Comparison of ENCODE assay signal across 20 cellular contexts in genomic region chr18:58393295-58393694, GRCh38.
A peak's percentile ranks its signal among the peaks of the same experiment; 100 is the strongest.
DNase-seq lines count a peak whose midpoint lies in the region; ATAC-seq, FAIRE-seq and TF ChIP-seq lines count a peak whose summit lies in the region.
"Had no signal": no experiment of that assay in that cellular context is flagged by ENCODE, and none has a peak within 500 bp of the region (broad histone marks: within the 10 kb centered on the region; RNA-seq: fewer than 3 reads in every experiment).

No MANE protein-coding gene starts in this region.

- no peak overlapping the region for H4K8ac ChIP-seq in H9 (replicated peaks; ENCODE audit: insufficient read length, low read depth, low read length)

- no peak overlapping the region for H3K56ac ChIP-seq in H9 (ENCODE audit: insufficient read length, low read depth, low read length)

- H2BK5ac ChIP-seq in H9 (ENCODE audit: insufficient read length, low read length), result no peak overlapping the region

- FAIRE-seq in D721Med (lab: Jason Lieb, UNC), result no peak
- FAIRE-seq: A204.1, GM12878 had no signal

- no peak for TF ChIP-seq POLR2A in sigmoid colon (IDR thresholded peaks at IDR 0.05)

- H4K91ac ChIP-seq in H9 (ENCODE audit: insufficient read length, low read depth, low read length), result no peak overlapping the region

- TF ChIP-seq EP300 in sigmoid colon (IDR thresholded peaks at IDR 0.05), result no peak

- no peak overlapping the region for H2AFZ ChIP-seq in H9 (ENCODE audit: low read length)

- no peak overlapping the region for H3K9ac ChIP-seq in H9 (ENCODE audit: extremely low read depth, insufficient read length, low read length)
- H3K9ac ChIP-seq: KMS-11 had no signal

- no peak overlapping the region for H3K4me2 ChIP-seq in H9 (ENCODE audit: insufficient read depth, insufficient read length, low read length)
- H3K4me2 ChIP-seq: KMS-11 had no signal

- no peak overlapping the region for H3K4ac ChIP-seq in H9 (ENCODE audit: low read depth, low read length)

- POLR2A ChIA-PET in naive thymus-derived CD4-positive, alpha-beta T cell (lab: Charles Lee), result no interaction called here

- no peak overlapping the region for H2BK20ac ChIP-seq in H9 (ENCODE audit: low read depth, low read length, poor library complexity, severe bottlenecking)

- no peak overlapping the region for H3K14ac ChIP-seq in H9 (ENCODE audit: insufficient read depth, low read length)

- H2AK5ac ChIP-seq in H9 (ENCODE audit: insufficient read length, low read length), result no peak overlapping the region

- no peak overlapping the region for H3K18ac ChIP-seq in H9 (ENCODE audit: insufficient read length, low read depth, low read length)

- TF ChIP-seq CTCF in H9 (conservative IDR thresholded peaks at IDR 0.05) (no peak), sigmoid colon (IDR thresholded peaks at IDR 0.05) (no peak), D721Med (IDR thresholded peaks at IDR 0.05; ENCODE audit: insufficient read depth, missing control alignments) (no peak)

- no peaks in the 10 kb centered on the region for H3K79me2 ChIP-seq in H9 (ENCODE audit: insufficient read depth, low read length)

- ATAC-seq in naive thymus-derived CD4-positive, alpha-beta T cell, result no peak
- no peak for ATAC-seq in GM19023 (IDR thresholded peaks at IDR 0.05; ENCODE audit: unreplicated experiment)
- ATAC-seq: GM12878, Right ventricle myocardium inferior had no signal

- no peak overlapping the region for H3K4me3 ChIP-seq in sigmoid colon
- no peak overlapping the region for H3K4me3 ChIP-seq in naive thymus-derived CD4-positive, alpha-beta T cell (ENCODE audit: low read length)
- H3K4me3 ChIP-seq: GM12878 had no signal

- CTCF ChIA-PET in naive thymus-derived CD4-positive, alpha-beta T cell (lab: Charles Lee), result no interaction called here

- no peak overlapping the region for H2BK12ac ChIP-seq in H9 (ENCODE audit: insufficient read length, low read depth, low read length)

- no CpG with 5 or more reads among the region's 2 CpGs for WGBS in H9 (ENCODE audit: extremely low coverage, insufficient read length, low lambda C conversion rate)
- WGBS in sigmoid colon, 2 donors, result 30 to 66% methylated on average over 2 of the region's 2 CpGs

- H4K5ac ChIP-seq in H9 (ENCODE audit: insufficient read length, low read depth, low read length), result no peak overlapping the region

- H3K4me1 Mint-ChIP-seq in H9, result peaks cover 16 to 25% of the 10 kb centered on the region in 2 experiments
- H3K4me1 Mint-ChIP-seq in naive thymus-derived CD4-positive, alpha-beta T cell, result peaks cover 0 to 9% (median 6%) of the 10 kb centered on the region in 7 donors

- H3K4me1 ChIP-seq in H9 (ENCODE audit: insufficient read depth, low read length), result no peaks in the 10 kb centered on the region
- H3K4me1 ChIP-seq in sigmoid colon, result peaks cover 0 to 58% (median 49%) of the 10 kb centered on the region in 4 donors
- H3K4me1 ChIP-seq in naive thymus-derived CD4-positive, alpha-beta T cell (ENCODE audit: control insufficient read depth in 2 of 2, insufficient read depth in 2 of 2, low read length in 2 of 2), result no peaks in the 10 kb centered on the region

- no peak overlapping the region for H3K23ac ChIP-seq in H9 (ENCODE audit: insufficient read length, low read depth, low read length)

- H2BK15ac ChIP-seq in H9 (ENCODE audit: low read depth, low read length), result no peak overlapping the region

- DNase-seq in H9, result peak; percentile 2
- DNase-seq in dermis microvascular lymphatic vessel endothelial cell (ENCODE audit: low read depth in 2 of 2), result peak; percentile 70 to 95
- peak; percentile 55 to 95 for DNase-seq in lung microvascular endothelial cell (ENCODE audit: low read depth in 2 of 2)
- DNase-seq in sigmoid colon, result no peak
- no peak for DNase-seq in naive thymus-derived CD4-positive, alpha-beta T cell
- no peak for DNase-seq in D721Med (ENCODE audit: insufficient read length, low spot score)
- DNase-seq in NCI-H748 (lab: John Stamatoyannopoulos, UW; ENCODE audit: unreplicated experiment), result no peak
- DNase-seq: C1 segment of cervical spinal cord, DMS 273 treated with DMSO at 0.1 percent for 48 hours, GDM1, NCI-H1436 treated with DMSO at 0.1 percent for 48 hours, NCI-H2029 treated with DMSO at 0.1 percent for 48 hours, NCI-H510A, NCI-H82 had no signal

- H3K27me3 ChIP-seq in H9 (ENCODE audit: insufficient read depth, low read length), result no peaks in the 10 kb centered on the region
- no peaks in the 10 kb centered on the region for H3K27me3 ChIP-seq in sigmoid colon
- no peaks in the 10 kb centered on the region for H3K27me3 ChIP-seq in naive thymus-derived CD4-positive, alpha-beta T cell (ENCODE audit: control insufficient read depth in 2 of 2, insufficient read depth in 2 of 2, low read length in 2 of 2)

- no peak overlapping the region for H2BK120ac ChIP-seq in H9 (ENCODE audit: low read depth, low read length, poor library complexity, severe bottlenecking)

- no peaks in the 10 kb centered on the region for H3K9me3 Mint-ChIP-seq in H9
- H3K9me3 Mint-ChIP-seq in naive thymus-derived CD4-positive, alpha-beta T cell, result no peaks in the 10 kb centered on the region
- H3K9me3 Mint-ChIP-seq: HFFc6 had no signal

- H3K23me2 ChIP-seq in H9 (ENCODE audit: insufficient read length, low read depth, low read length, poor library complexity, severe bottlenecking), result no peaks in the 10 kb centered on the region

- H3T11ph ChIP-seq in H9 (ENCODE audit: low read length), result no peak overlapping the region

- no peaks in the 10 kb centered on the region for H4K20me1 ChIP-seq in H9 (ENCODE audit: control insufficient read depth, insufficient read depth, insufficient read length)

- H3K36me3 Mint-ChIP-seq in H9 (ENCODE audit: insufficient read depth in 1 of 3, low read depth in 3 of 3), result peaks cover 5 to 71% (median 66%) of the 10 kb centered on the region in 3 experiments; a peak in 6 of 7 replicates
- H3K36me3 Mint-ChIP-seq in naive thymus-derived CD4-positive, alpha-beta T cell, result peaks cover 0 to 11% (median 0%) of the 10 kb centered on the region in 5 donors

- no peaks in the 10 kb centered on the region for H3K79me1 ChIP-seq in H9 (ENCODE audit: insufficient read depth, low read depth, low read length, poor library complexity, severe bottlenecking)

- intact Hi-C loops in sigmoid colon (cut with DNase I), result loop anchor here (5.0 kb wide), 2 partner anchors 54 to 201 kb away; no protein-coding TSS in a partner anchor
- intact Hi-C loops in naive thymus-derived CD4-positive, alpha-beta T cell (cut with micrococcal nuclease), result no loop called here

- peaks cover 2% of the 10 kb centered on the region; the same call in 1 of the 2 replicates for H3K27me3 Mint-ChIP-seq in H9 (ENCODE audit: low read depth)
- peaks cover 0 to 3% (median 0%) of the 10 kb centered on the region in 5 donors for H3K27me3 Mint-ChIP-seq in naive thymus-derived CD4-positive, alpha-beta T cell

- no peaks in the 10 kb centered on the region for H3K9me3 ChIP-seq in H9 (ENCODE audit: control insufficient read depth, low read depth, low read length)
- H3K9me3 ChIP-seq in sigmoid colon, result no peaks in the 10 kb centered on the region
- H3K9me3 ChIP-seq in naive thymus-derived CD4-positive, alpha-beta T cell (ENCODE audit: control insufficient read depth in 2 of 3, low read length in 3 of 3), result no peaks in the 10 kb centered on the region

- H3K4me3 Mint-ChIP-seq in H9, result no peak overlapping the region
- H3K4me3 Mint-ChIP-seq in naive thymus-derived CD4-positive, alpha-beta T cell, result no peak overlapping the region
- H3K4me3 Mint-ChIP-seq: HFFc6 had no signal

- H3K27ac Mint-ChIP-seq in H9, result no peak overlapping the region
- H3K27ac Mint-ChIP-seq in naive thymus-derived CD4-positive, alpha-beta T cell, result no peak overlapping the region

- no peak overlapping the region for H3K27ac ChIP-seq in H9 (ENCODE audit: insufficient read length, low read depth, low read length)
- H3K27ac ChIP-seq in sigmoid colon, result peak overlapping the region; percentile 61 to 83 (median 72)
- no peak overlapping the region for H3K27ac ChIP-seq in naive thymus-derived CD4-positive, alpha-beta T cell (ENCODE audit: low read depth, low read length)
- H3K27ac ChIP-seq: KMS-11 had no signal

- H3K36me3 ChIP-seq in sigmoid colon, result peaks cover 0 to 36% (median 3%) of the 10 kb centered on the region in 4 donors
- no peaks in the 10 kb centered on the region for H3K36me3 ChIP-seq in naive thymus-derived CD4-positive, alpha-beta T cell (ENCODE audit: control insufficient read depth in 2 of 3, insufficient read depth in 3 of 3, low read length in 3 of 3)

Comparison
In these comparisons a context has a peak if more than half of its experiments do, and no peak if none do; other contexts are left out.
1. DNase-seq: peak in H9 (single experiment), dermis microvascular lymphatic vessel endothelial cell (2 of 2) and lung microvascular endothelial cell (2 of 2); none in sigmoid colon (single experiment), naive thymus-derived CD4-positive, alpha-beta T cell (0 of 9), D721Med (single experiment) and NCI-H748 (single experiment).
2. H3K27ac ChIP-seq: peak in sigmoid colon (4 of 4); none in H9 (single experiment) and naive thymus-derived CD4-positive, alpha-beta T cell (single experiment).